In the genomic region with DNA sequence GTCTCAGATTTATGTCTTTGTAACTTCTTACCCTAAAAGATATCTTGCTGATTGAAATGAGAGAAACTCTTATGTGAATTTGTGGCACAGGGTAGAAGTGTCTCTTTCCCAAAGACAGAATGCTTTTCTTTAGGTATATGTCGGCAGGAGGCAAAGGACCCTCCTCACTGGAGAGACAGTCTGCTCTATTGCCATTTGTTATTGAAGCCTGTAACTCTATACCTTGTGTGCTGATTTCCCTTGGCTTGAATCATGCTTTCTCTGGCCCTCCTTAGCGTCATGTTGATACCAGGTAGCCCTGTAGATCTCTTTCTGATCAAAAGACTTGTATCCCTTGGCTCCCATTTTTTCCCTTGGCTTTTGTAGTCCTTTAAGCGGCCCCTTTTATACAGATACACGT, we compare ENCODE assay signal across 1 cellular context.
TF ChIP-seq lines count a peak whose summit lies in the region.

No MANE protein-coding gene starts in this region.

TF ChIP-seq in WTC11, 78 proteins besides CTCF, POLR2A, EP300 and RAD21 (continued from another document):
- TF ChIP-seq AR (CRISPR knock-in tag; IDR thresholded peaks at IDR 0.05), result no peak
- TF ChIP-seq CBFB (CRISPR knock-in tag; IDR thresholded peaks at IDR 0.05; ENCODE audit: low read depth), result no peak
